ENCODE assay signal across 13 cellular contexts in genomic region chr1:88990426-88990825, GRCh38. TPM values are rescaled to one million over a fixed set of nuclear protein-coding genes. Genes with fewer than 3 reads are reported as not detected.
DNase-seq lines count a peak whose midpoint lies in the region; ATAC-seq and TF ChIP-seq lines count a peak whose summit lies in the region.
"Had no signal": no experiment of that assay in that cellular context is flagged by ENCODE, and none has a peak within 500 bp of the region (broad histone marks: within the 10 kb centered on the region; RNA-seq: fewer than 3 reads in every experiment).

No MANE protein-coding gene starts in this region.

- peak overlapping the region; percentile 18 for H3K4me2 ChIP-seq in BLaER1
- peak overlapping the region; percentile 3; the same call in 1 of the 2 replicates for H3K4me2 ChIP-seq in DOHH2 (ENCODE audit: low read length)

- peaks cover 50% of the 10 kb centered on the region for H3K4me1 Mint-ChIP-seq in activated T-helper 1 cell treated with anti-CD3 and anti-CD28 coated beads, Interleukin-12 subunit alpha, Interleukin-12 subunit beta, Interleukin-2, Interleukin-4 antibody, amounts not matched to agents 30 ng/mL and 10 ng/mL and 1 ng/mL, durations not matched to agents 14 hours and 24 hours and 36 hours (ENCODE audit: low read depth)

- H3K9ac ChIP-seq in BLaER1 (no peak overlapping the region), liver (ENCODE audit: low read depth in 1 of 2, low read length in 2 of 2) (no peak overlapping the region)

- no peaks in the 10 kb centered on the region for H3K9me3 ChIP-seq in BLaER1
- no peaks in the 10 kb centered on the region for H3K9me3 ChIP-seq in DOHH2 (ENCODE audit: control insufficient read depth, insufficient read depth, low read length)
- H3K9me3 ChIP-seq in liver (ENCODE audit: control insufficient read depth in 4 of 4, low read length in 3 of 4) = no peaks in the 10 kb centered on the region
- H3K9me3 ChIP-seq in left ventricle myocardium inferior (replicated peaks) = no peaks in the 10 kb centered on the region
- H3K9me3 ChIP-seq: Caco-2, sigmoid colon had no signal

- intact Hi-C loops in activated T-helper 1 cell treated with anti-CD3 and anti-CD28 coated beads, Interleukin-12 subunit alpha, Interleukin-12 subunit beta, Interleukin-2, Interleukin-4 antibody, amounts not matched to agents 30 ng/mL and 10 ng/mL and 1 ng/mL, durations not matched to agents 14 hours and 24 hours and 36 hours (cut with micrococcal nuclease) = no loop called here
- intact Hi-C loops in left ventricle myocardium inferior (cut with micrococcal nuclease) = no loop called here

- H3K79me2 ChIP-seq in DOHH2 (ENCODE audit: control insufficient read depth, low read length) = peaks cover 75% of the 10 kb centered on the region

- H3K4me3 Mint-ChIP-seq in activated T-helper 1 cell treated with anti-CD3 and anti-CD28 coated beads, Interleukin-12 subunit alpha, Interleukin-12 subunit beta, Interleukin-2, Interleukin-4 antibody, amounts not matched to agents 30 ng/mL and 10 ng/mL and 1 ng/mL, durations not matched to agents 14 hours and 24 hours and 36 hours = peak overlapping the region; percentile 12

- H3K27ac Mint-ChIP-seq in activated T-helper 1 cell treated with anti-CD3 and anti-CD28 coated beads, Interleukin-12 subunit alpha, Interleukin-12 subunit beta, Interleukin-2, Interleukin-4 antibody, amounts not matched to agents 30 ng/mL and 10 ng/mL and 1 ng/mL, durations not matched to agents 14 hours and 24 hours and 36 hours = no peak overlapping the region

- peaks cover 6% of the 10 kb centered on the region for H3F3A ChIP-seq in DOHH2 (ENCODE audit: control insufficient read depth, insufficient read depth)

- 98% methylated on average over 1 of the region's 1 CpG for WGBS in liver

- no peaks in the 10 kb centered on the region for H3K9me3 Mint-ChIP-seq in activated T-helper 1 cell treated with anti-CD3 and anti-CD28 coated beads, Interleukin-12 subunit alpha, Interleukin-12 subunit beta, Interleukin-2, Interleukin-4 antibody, amounts not matched to agents 30 ng/mL and 10 ng/mL and 1 ng/mL, durations not matched to agents 14 hours and 24 hours and 36 hours

- no peak for DNase-seq in activated T-helper 1 cell treated with anti-CD3 and anti-CD28 coated beads, Interleukin-12 subunit alpha, Interleukin-12 subunit beta, Interleukin-2, Interleukin-4 antibody, amounts not matched to agents 30 ng/mL and 10 ng/mL and 1 ng/mL, durations not matched to agents 14 hours and 24 hours and 36 hours (ENCODE audit: low spot score)
- no peak for DNase-seq in left ventricle myocardium inferior
- DNase-seq in NCI-H1436 (lab: John Stamatoyannopoulos, UW) = no peak
- DNase-seq: amniotic stem cell, Caco-2, foreskin keratinocyte, NCI-H2107, sigmoid colon had no signal

- ATAC-seq in GM19324 (IDR thresholded peaks at IDR 0.05; ENCODE audit: low FRiP score, unreplicated experiment) (no peak), GM21576 (IDR thresholded peaks at IDR 0.05; ENCODE audit: unreplicated experiment) (no peak)
- ATAC-seq: foreskin keratinocyte had no signal

- peaks cover 35% of the 10 kb centered on the region for H3K36me3 Mint-ChIP-seq in activated T-helper 1 cell treated with anti-CD3 and anti-CD28 coated beads, Interleukin-12 subunit alpha, Interleukin-12 subunit beta, Interleukin-2, Interleukin-4 antibody, amounts not matched to agents 30 ng/mL and 10 ng/mL and 1 ng/mL, durations not matched to agents 14 hours and 24 hours and 36 hours (ENCODE audit: low read depth)

- H4K20me1 ChIP-seq in BLaER1 = peaks cover 47% of the 10 kb centered on the region
- no peaks in the 10 kb centered on the region for H4K20me1 ChIP-seq in DOHH2 (ENCODE audit: control insufficient read depth, insufficient read depth, low read depth, low read length)

- TF ChIP-seq RAD21 in liver (IDR thresholded peaks at IDR 0.05) = no peak

- no peaks in the 10 kb centered on the region for H3K9me2 ChIP-seq in DOHH2 (replicated peaks; ENCODE audit: control insufficient read depth, low read length)

- H3K4me1 ChIP-seq in BLaER1 (peaks cover 40% of the 10 kb centered on the region), DOHH2 (ENCODE audit: control insufficient read depth, low read length) (peaks cover 26% of the 10 kb centered on the region), liver (ENCODE audit: control insufficient read depth in 4 of 4, insufficient read depth in 4 of 4, low read length in 3 of 4) (peaks cover 3 to 10% (median 8%) of the 10 kb centered on the region in 4 donors), left ventricle myocardium inferior (peaks cover 48% of the 10 kb centered on the region)

- H3K4me3 ChIP-seq in BLaER1 (no peak overlapping the region), DOHH2 (ENCODE audit: low read length) (no peak overlapping the region), liver (ENCODE audit: low read depth in 1 of 3, low read length in 3 of 3) (no peak overlapping the region), left ventricle myocardium inferior (no peak overlapping the region)

- no peaks in the 10 kb centered on the region for H3K27me3 ChIP-seq in BLaER1
- H3K27me3 ChIP-seq in DOHH2 (ENCODE audit: control insufficient read depth, low read length) = no peaks in the 10 kb centered on the region
- no peaks in the 10 kb centered on the region for H3K27me3 ChIP-seq in liver (ENCODE audit: control insufficient read depth in 4 of 4, insufficient read depth in 4 of 4, low read length in 3 of 4)
- no peaks in the 10 kb centered on the region for H3K27me3 ChIP-seq in left ventricle myocardium inferior (ENCODE audit: low read depth)
- H3K27me3 ChIP-seq: foreskin keratinocyte, sigmoid colon had no signal

- no peak overlapping the region for H3K27ac ChIP-seq in BLaER1
- H3K27ac ChIP-seq in DOHH2 (ENCODE audit: low read depth, low read length) = no peak overlapping the region
- peak overlapping the region in 1 of 2 donors; percentile 28 for H3K27ac ChIP-seq in liver (ENCODE audit: low read depth in 1 of 2, low read length in 2 of 2)
- no peak overlapping the region for H3K27ac ChIP-seq in left ventricle myocardium inferior (replicated peaks)

- TF ChIP-seq CTCF in DOHH2 (IDR thresholded peaks at IDR 0.05; ENCODE audit: low read depth, low read length, poor library complexity, severe bottlenecking) (no peak), liver (IDR thresholded peaks at IDR 0.05; ENCODE audit: low read depth, low read length, missing input control) (no peak), left ventricle myocardium inferior (IDR thresholded peaks at IDR 0.05; ENCODE audit: borderline replicate concordance) (no peak)

- peaks cover 25% of the 10 kb centered on the region for H3K36me3 ChIP-seq in BLaER1
- peaks cover 41% of the 10 kb centered on the region for H3K36me3 ChIP-seq in DOHH2 (ENCODE audit: control insufficient read depth, low read length)
- H3K36me3 ChIP-seq in liver (ENCODE audit: control insufficient read depth in 4 of 4, insufficient read depth in 3 of 4, low read depth in 1 of 4, low read length in 3 of 4) = peaks cover 0 to 8% (median 1%) of the 10 kb centered on the region in 4 donors
- peaks cover 22% of the 10 kb centered on the region for H3K36me3 ChIP-seq in left ventricle myocardium inferior

- H3K27me3 Mint-ChIP-seq in activated T-helper 1 cell treated with anti-CD3 and anti-CD28 coated beads, Interleukin-12 subunit alpha, Interleukin-12 subunit beta, Interleukin-2, Interleukin-4 antibody, amounts not matched to agents 30 ng/mL and 10 ng/mL and 1 ng/mL, durations not matched to agents 14 hours and 24 hours and 36 hours (ENCODE audit: insufficient read depth) = no peaks in the 10 kb centered on the region

TF ChIP-seq in liver, 16 proteins besides CTCF, POLR2A, EP300 and RAD21:
- peak; percentile 38 for TF ChIP-seq YY1 (IDR thresholded peaks at IDR 0.05)
- TF ChIP-seq FOXA2 (IDR thresholded peaks at IDR 0.05) = no peak
- TF ChIP-seq RXRA (IDR thresholded peaks at IDR 0.05) = no peak
TF ChIP-seq in liver: peak in this region for 1.

RNA-seq across cellular contexts. Expression of gene KYAT3, which starts 2.0 kb away (rescaled TPM):
- 28.5 and 32.5 TPM in 2 replicates for total RNA-seq in activated T-helper 1 cell treated with anti-CD3 and anti-CD28 coated beads, Interleukin-12 subunit alpha, Interleukin-12 subunit beta, Interleukin-2, Interleukin-4 antibody, amounts not matched to agents 30 ng/mL and 10 ng/mL and 1 ng/mL, durations not matched to agents 14 hours and 24 hours and 36 hours
- total RNA-seq in liver (10 to 100 TPM in 1 of 2 donors, 1 to 10 TPM in 1; 9.4 to 12.0 TPM), left ventricle myocardium inferior (7.5 TPM)
- 10 to 100 TPM in 1 of 2 donors, 1 to 10 TPM in 1; 9.0 to 12.0 TPM for polyA plus RNA-seq in liver

RNA-seq across cellular contexts. Expression of gene RBMXL1, which starts 2.0 kb away (rescaled TPM):
- 35.8 and 38.9 TPM in 2 replicates for total RNA-seq in activated T-helper 1 cell treated with anti-CD3 and anti-CD28 coated beads, Interleukin-12 subunit alpha, Interleukin-12 subunit beta, Interleukin-2, Interleukin-4 antibody, amounts not matched to agents 30 ng/mL and 10 ng/mL and 1 ng/mL, durations not matched to agents 14 hours and 24 hours and 36 hours
- total RNA-seq in liver (10 to 100 TPM in 1 of 2 donors, 1 to 10 TPM in 1; 5.8 to 11.2 TPM), left ventricle myocardium inferior (11.9 TPM)
- 1 to 10 TPM; 3.4 to 7.2 TPM for polyA plus RNA-seq in liver

RNA-seq across cellular contexts. Expression of gene GBP3, which starts 32.2 kb away (rescaled TPM):
- total RNA-seq in activated T-helper 1 cell treated with anti-CD3 and anti-CD28 coated beads, Interleukin-12 subunit alpha, Interleukin-12 subunit beta, Interleukin-2, Interleukin-4 antibody, amounts not matched to agents 30 ng/mL and 10 ng/mL and 1 ng/mL, durations not matched to agents 14 hours and 24 hours and 36 hours = 12.0 and 14.5 TPM in 2 replicates
- total RNA-seq in liver (1 to 10 TPM; 2.0 to 8.8 TPM), left ventricle myocardium inferior (7.9 TPM)
- polyA plus RNA-seq in liver = 1 to 10 TPM; 3.8 to 5.1 TPM
